ENCODE assay signal across 1 cellular context in the genomic region with DNA sequence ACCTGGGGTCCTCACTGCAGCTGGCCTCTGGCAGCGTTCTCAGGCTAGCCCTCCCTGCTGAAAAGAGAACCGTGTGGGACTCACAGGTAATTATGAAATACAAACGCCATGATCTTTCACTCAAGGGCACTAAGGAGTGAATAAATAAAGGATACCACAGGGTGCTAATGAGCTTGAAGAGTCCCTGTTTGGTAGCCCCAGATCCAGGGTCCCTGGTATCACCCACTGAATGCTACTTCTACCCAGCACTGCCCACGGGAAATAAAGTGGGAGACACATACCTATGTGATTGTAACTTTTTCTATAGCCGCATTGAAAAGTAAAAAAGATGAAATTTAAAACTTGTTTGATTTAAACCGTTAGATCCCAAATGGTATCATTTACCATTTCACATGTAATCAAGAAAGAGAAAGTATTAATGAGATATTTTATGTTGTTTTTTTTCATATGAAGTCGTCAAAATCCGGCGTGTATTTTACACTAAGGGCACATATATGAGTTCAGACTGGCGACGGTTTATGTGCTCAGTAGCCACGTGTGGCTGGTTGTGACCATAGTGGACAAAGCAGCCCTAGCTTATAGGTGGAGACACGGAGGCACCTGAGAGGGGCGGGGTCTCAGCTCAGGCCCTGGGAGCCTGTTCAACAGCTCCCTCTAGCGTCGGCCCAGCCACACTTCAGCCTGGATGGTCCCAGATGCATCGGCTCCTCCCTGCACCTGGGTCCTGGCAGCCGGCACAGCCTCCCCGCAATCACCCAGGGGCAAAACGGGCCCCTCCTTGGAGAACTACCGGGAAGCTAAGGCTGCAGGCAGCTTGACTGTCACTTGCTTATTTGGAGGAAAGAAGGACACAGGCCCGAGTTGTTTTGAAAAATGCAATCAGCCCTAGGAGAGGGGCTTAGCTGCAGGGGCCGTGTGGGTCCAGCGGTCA.
A peak's percentile ranks its signal among the peaks of the same experiment; 100 is the strongest.
TF ChIP-seq lines count a peak whose summit lies in the region.

No MANE protein-coding gene starts in this region.

TF ChIP-seq in K562, 482 proteins besides CTCF, POLR2A, EP300 and RAD21 (continued from another document and continues in another):
- TF ChIP-seq MGA (IDR thresholded peaks at IDR 0.05) (peak; percentile 73), ARID1B (IDR thresholded peaks at IDR 0.05) (0 out of 2 replicates have a peak, but pooled peaks have one; percentile 14), KLF16 (IDR thresholded peaks at IDR 0.05) (peak; percentile 50; the same call in 1 of the 2 replicates), DMBX1 (CRISPR knock-in tag; IDR thresholded peaks at IDR 0.05; ENCODE audit: borderline replicate concordance) (0 out of 2 replicates have a peak, but pooled peaks have one; percentile 22), JUND (IDR thresholded peaks at IDR 0.05; ENCODE audit: borderline replicate concordance, low read depth, low read length) (peak; percentile 54; the same call in 1 of the 2 replicates), JUND (tag; IDR thresholded peaks at IDR 0.05; ENCODE audit: borderline replicate concordance, low read depth, low read length) (peak; percentile 24; the same call in 1 of the 3 replicates), PURB (CRISPR knock-in tag; IDR thresholded peaks at IDR 0.05; ENCODE audit: low read depth) (no peak), EZH2 (IDR thresholded peaks at IDR 0.05; ENCODE audit: borderline replicate concordance, low read depth, low read length) (no peak), POLR3G (IDR thresholded peaks at IDR 0.05; ENCODE audit: extremely low read depth, insufficient read length, insufficient replicate concordance) (no peak), ZNF197 (CRISPR knock-in tag; IDR thresholded peaks at IDR 0.05; ENCODE audit: low read depth) (no peak), FOXM1 (IDR thresholded peaks at IDR 0.05; ENCODE audit: low read depth) (no peak), FOXM1 (CRISPR knock-in tag; IDR thresholded peaks at IDR 0.05; ENCODE audit: low read depth) (no peak), NCOA6 (IDR thresholded peaks at IDR 0.05) (no peak), NFE2L1 (tag; IDR thresholded peaks at IDR 0.05; ENCODE audit: borderline replicate concordance, low read depth) (0 out of 2 replicates have a peak, but pooled peaks have one; percentile 9), SMARCA4 (IDR thresholded peaks at IDR 0.05) (peak; percentile 44; the same call in 1 of the 2 replicates), CBFA2T2 (conservative IDR thresholded peaks at IDR 0.05) (0 out of 2 replicates have a peak, but pooled peaks have one; percentile 19), ZNF444 (CRISPR knock-in tag; IDR thresholded peaks at IDR 0.05) (no peak), E2F6 (IDR thresholded peaks at IDR 0.05; ENCODE audit: borderline replicate concordance in 1 of 2, extremely low read depth in 1 of 2, insufficient read depth in 1 of 2, insufficient read length in 1 of 2, low read depth in 1 of 2, low read length in 1 of 2, poor library complexity in 1 of 2, severe bottlenecking in 1 of 2) (peak in 1 of 2 experiments; percentile 40), TAL1 (IDR thresholded peaks at IDR 0.05) (no peak), NBN (IDR thresholded peaks at IDR 0.05; ENCODE audit: low read depth) (no peak), ZFX (CRISPR knock-in tag; IDR thresholded peaks at IDR 0.05) (0 out of 2 replicates have a peak, but pooled peaks have one; percentile 7), JUNB (CRISPR knock-in tag; conservative IDR thresholded peaks at IDR 0.05) (no peak), XRCC5 (IDR thresholded peaks at IDR 0.05; ENCODE audit: low read depth, low read length) (peak; percentile 62; the same call in 1 of the 2 replicates), SMARCA5 (IDR thresholded peaks at IDR 0.05) (no peak), ZBTB40 (IDR thresholded peaks at IDR 0.05) (peak; percentile 40; the same call in 1 of the 2 replicates), ZBTB40 (CRISPR knock-in tag; IDR thresholded peaks at IDR 0.05) (no peak), ERF (CRISPR knock-in tag; IDR thresholded peaks at IDR 0.05) (0 out of 2 replicates have a peak, but pooled peaks have one; percentile 52), TAF15 (IDR thresholded peaks at IDR 0.05; ENCODE audit: low read depth, low read length) (no peak), IFI16 (CRISPR knock-in tag; IDR thresholded peaks at IDR 0.05) (no peak)
- TF ChIP-seq, protein P1, sequence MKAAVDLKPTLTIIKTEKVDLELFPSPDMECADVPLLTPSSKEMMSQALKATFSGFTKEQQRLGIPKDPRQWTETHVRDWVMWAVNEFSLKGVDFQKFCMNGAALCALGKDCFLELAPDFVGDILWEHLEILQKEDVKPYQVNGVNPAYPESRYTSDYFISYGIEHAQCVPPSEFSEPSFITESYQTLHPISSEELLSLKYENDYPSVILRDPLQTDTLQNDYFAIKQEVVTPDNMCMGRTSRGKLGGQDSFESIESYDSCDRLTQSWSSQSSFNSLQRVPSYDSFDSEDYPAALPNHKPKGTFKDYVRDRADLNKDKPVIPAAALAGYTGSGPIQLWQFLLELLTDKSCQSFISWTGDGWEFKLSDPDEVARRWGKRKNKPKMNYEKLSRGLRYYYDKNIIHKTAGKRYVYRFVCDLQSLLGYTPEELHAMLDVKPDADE (conservative IDR thresholded peaks at IDR 0.05; ENCODE audit: control insufficient read depth, low read depth, low read length), result 0 out of 2 replicates have a peak, but pooled peaks have one; percentile 22
